In genomic region chr7:26393855-26394254, GRCh38 we compare ENCODE assay signal across 22 cellular contexts.
A peak's percentile ranks its signal among the peaks of the same experiment; 100 is the strongest.
DNase-seq lines count a peak whose midpoint lies in the region; ATAC-seq and TF ChIP-seq lines count a peak whose summit lies in the region.
"Had no signal": no experiment of that assay in that cellular context is flagged by ENCODE, and none has a peak within 500 bp of the region (broad histone marks: within the 10 kb centered on the region; RNA-seq: fewer than 3 reads in every experiment).

No MANE protein-coding gene starts in this region.

- no peaks in the 10 kb centered on the region for H3K4me1 ChIP-seq in PC-3 (ENCODE audit: insufficient read depth, low read length)
- H3K4me1 ChIP-seq in left lung: peaks cover 3 to 17% of the 10 kb centered on the region in 2 donors
- H3K4me1 ChIP-seq: BE2C had no signal

- intact Hi-C loops in PC-3 (cut with micrococcal nuclease): no loop called here
- intact Hi-C loops in left lung (cut with DNase I): no loop called here

- TF ChIP-seq EP300 in neural cell (conservative IDR thresholded peaks at IDR 0.05; ENCODE audit: poor library complexity, severe bottlenecking): no peak

- H3K9ac ChIP-seq in PC-3 (ENCODE audit: low read length) (no peak overlapping the region), neural cell (ENCODE audit: low read length) (no peak overlapping the region)

- peak; percentile 80 for DNase-seq in ACHN
- DNase-seq in PC-3: peak; percentile 18
- peak; percentile 81 for DNase-seq in kidney epithelial cell (ENCODE audit: low read depth)
- DNase-seq in effector CD8-positive, alpha-beta T cell (lab: John Stamatoyannopoulos, UW): no peak
- no peak for DNase-seq in left lung
- no peak for DNase-seq in activated naive CD4-positive, alpha-beta T cell (lab: John Stamatoyannopoulos, UW)
- DNase-seq: BE2C, DMS153, GOT3, HFFc6, KG1, MG63, NCI-H2029, NCI-H446, NCI-H524 treated with DMSO at 0.1 percent for 48 hours, NCI-H774, Right ventricle myocardium superior, RPMI8226 had no signal

- no peak overlapping the region for H2AFZ ChIP-seq in PC-3 (ENCODE audit: low read length)
- H2AFZ ChIP-seq in neural cell (ENCODE audit: low read depth, low read length): no peak overlapping the region

- H3K9me3 ChIP-seq in PC-3 (ENCODE audit: low read length) (no peaks in the 10 kb centered on the region), neural cell (ENCODE audit: low read length) (no peaks in the 10 kb centered on the region), left lung (no peaks in the 10 kb centered on the region)
- H3K9me3 ChIP-seq: BE2C, HAP-1, MG63, SJSA1 had no signal

- no TSS peak for BruUV-seq in PC-3 (replicated peaks; lab: Mats Ljungman, UMichigan)

- H3K9me2 ChIP-seq in PC-3 (replicated peaks; ENCODE audit: low read length): no peaks in the 10 kb centered on the region
- no peaks in the 10 kb centered on the region for H3K9me2 ChIP-seq in neural cell (ENCODE audit: insufficient read depth, low read length)

- ATAC-seq in PC-3: no peak
- ATAC-seq in left lung: no peak

- TF ChIP-seq CTCF in PC-3 (conservative IDR thresholded peaks at IDR 0.05; ENCODE audit: low read depth, low read length) (no peak), kidney epithelial cell (IDR thresholded peaks at IDR 0.05; ENCODE audit: insufficient read depth, low read length, poor library complexity, severe bottlenecking) (no peak), neural cell (IDR thresholded peaks at IDR 0.05; ENCODE audit: poor library complexity, severe bottlenecking) (no peak), left lung (IDR thresholded peaks at IDR 0.05) (no peak)

- TF ChIP-seq RAD21 in neural cell (conservative IDR thresholded peaks at IDR 0.05): no peak

- POLR2A ChIA-PET in PC-3 (lab: Charles Lee; ENCODE audit: unreplicated experiment): no interaction called here

- CTCF ChIA-PET in PC-3 (lab: Charles Lee): no interaction called here

- H4K20me1 ChIP-seq in PC-3 (ENCODE audit: low read length) (no peaks in the 10 kb centered on the region), neural cell (ENCODE audit: insufficient read depth) (no peaks in the 10 kb centered on the region)

- H3K4me2 ChIP-seq in PC-3 (ENCODE audit: low read length) (no peak overlapping the region), neural cell (ENCODE audit: low read length) (no peak overlapping the region)

- H3K4me3 ChIP-seq in PC-3 (ENCODE audit: low read length) (no peak overlapping the region), kidney epithelial cell (ENCODE audit: low read depth, low read length) (no peak overlapping the region), neural cell (ENCODE audit: low read length) (no peak overlapping the region), left lung (no peak overlapping the region)
- H3K4me3 ChIP-seq: HAP-1, MG63, SJSA1 had no signal

- H3K36me3 ChIP-seq in PC-3 (ENCODE audit: low read depth, low read length): no peaks in the 10 kb centered on the region
- no peaks in the 10 kb centered on the region for H3K36me3 ChIP-seq in kidney epithelial cell (ENCODE audit: control insufficient read depth, insufficient read depth, low read length)
- H3K36me3 ChIP-seq in neural cell (ENCODE audit: insufficient read depth, low read length): no peaks in the 10 kb centered on the region
- H3K36me3 ChIP-seq in left lung: no peaks in the 10 kb centered on the region
- H3K36me3 ChIP-seq: BE2C, HAP-1, MG63, SJSA1 had no signal

- H3K27ac ChIP-seq in PC-3 (ENCODE audit: low read length) (no peak overlapping the region), neural cell (ENCODE audit: low read length) (peak overlapping the region; percentile 96), left lung (no peak overlapping the region)
- H3K27ac ChIP-seq: 22Rv1, SJSA1 had no signal

- H3K27me3 ChIP-seq in PC-3 (ENCODE audit: low read length) (no peaks in the 10 kb centered on the region), kidney epithelial cell (ENCODE audit: control insufficient read depth, insufficient read depth, low read length) (no peaks in the 10 kb centered on the region), neural cell (ENCODE audit: insufficient read depth, low read depth, low read length) (no peaks in the 10 kb centered on the region), left lung (peaks cover 11 to 41% of the 10 kb centered on the region in 2 donors)

- H3K79me2 ChIP-seq in PC-3 (ENCODE audit: low read length) (no peaks in the 10 kb centered on the region), neural cell (replicated peaks; ENCODE audit: insufficient read depth, low read length) (no peaks in the 10 kb centered on the region)

- in situ Hi-C loops in ACHN (cut with HindIII; ENCODE audit: low pct_ligation_motif_present, low pct_unique_long_range_greater_than_20kb, low sequenced_read_pairs): no loop called here

- no peaks in the 10 kb centered on the region for H3F3A ChIP-seq in PC-3 (ENCODE audit: low read length, unreplicated experiment)
- H3F3A ChIP-seq in neural cell (ENCODE audit: insufficient read depth, low read length, poor library complexity, severe bottlenecking): peaks cover 3% of the 10 kb centered on the region

TF ChIP-seq in neural cell, 6 proteins besides CTCF, POLR2A, EP300 and RAD21:
- no peak for TF ChIP-seq SMC3 (conservative IDR thresholded peaks at IDR 0.05; ENCODE audit: poor library complexity)
- no peak for TF ChIP-seq POLR2AphosphoS5 (IDR thresholded peaks at IDR 0.05)
- TF ChIP-seq EZH2 (IDR thresholded peaks at IDR 0.05; ENCODE audit: borderline replicate concordance, insufficient read depth, low read length, poor library complexity, severe bottlenecking): no peak
- TF ChIP-seq MXI1 (conservative IDR thresholded peaks at IDR 0.05; ENCODE audit: poor library complexity, severe bottlenecking): no peak
- no peak for TF ChIP-seq TAF1 (IDR thresholded peaks at IDR 0.05; ENCODE audit: low read depth)
- TF ChIP-seq, protein P1, sequence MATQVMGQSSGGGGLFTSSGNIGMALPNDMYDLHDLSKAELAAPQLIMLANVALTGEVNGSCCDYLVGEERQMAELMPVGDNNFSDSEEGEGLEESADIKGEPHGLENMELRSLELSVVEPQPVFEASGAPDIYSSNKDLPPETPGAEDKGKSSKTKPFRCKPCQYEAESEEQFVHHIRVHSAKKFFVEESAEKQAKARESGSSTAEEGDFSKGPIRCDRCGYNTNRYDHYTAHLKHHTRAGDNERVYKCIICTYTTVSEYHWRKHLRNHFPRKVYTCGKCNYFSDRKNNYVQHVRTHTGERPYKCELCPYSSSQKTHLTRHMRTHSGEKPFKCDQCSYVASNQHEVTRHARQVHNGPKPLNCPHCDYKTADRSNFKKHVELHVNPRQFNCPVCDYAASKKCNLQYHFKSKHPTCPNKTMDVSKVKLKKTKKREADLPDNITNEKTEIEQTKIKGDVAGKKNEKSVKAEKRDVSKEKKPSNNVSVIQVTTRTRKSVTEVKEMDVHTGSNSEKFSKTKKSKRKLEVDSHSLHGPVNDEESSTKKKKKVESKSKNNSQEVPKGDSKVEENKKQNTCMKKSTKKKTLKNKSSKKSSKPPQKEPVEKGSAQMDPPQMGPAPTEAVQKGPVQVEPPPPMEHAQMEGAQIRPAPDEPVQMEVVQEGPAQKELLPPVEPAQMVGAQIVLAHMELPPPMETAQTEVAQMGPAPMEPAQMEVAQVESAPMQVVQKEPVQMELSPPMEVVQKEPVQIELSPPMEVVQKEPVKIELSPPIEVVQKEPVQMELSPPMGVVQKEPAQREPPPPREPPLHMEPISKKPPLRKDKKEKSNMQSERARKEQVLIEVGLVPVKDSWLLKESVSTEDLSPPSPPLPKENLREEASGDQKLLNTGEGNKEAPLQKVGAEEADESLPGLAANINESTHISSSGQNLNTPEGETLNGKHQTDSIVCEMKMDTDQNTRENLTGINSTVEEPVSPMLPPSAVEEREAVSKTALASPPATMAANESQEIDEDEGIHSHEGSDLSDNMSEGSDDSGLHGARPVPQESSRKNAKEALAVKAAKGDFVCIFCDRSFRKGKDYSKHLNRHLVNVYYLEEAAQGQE (IDR thresholded peaks at IDR 0.05; ENCODE audit: borderline replicate concordance): no peak

Comparison
In these comparisons a context has a peak if more than half of its experiments do, and no peak if none do; other contexts are left out.
1. DNase-seq: peak in ACHN (single experiment), PC-3 (single experiment) and kidney epithelial cell (single experiment); none in effector CD8-positive, alpha-beta T cell (single experiment), left lung (0 of 2) and activated naive CD4-positive, alpha-beta T cell (0 of 4).